Comparison of ENCODE assay signal across 25 cellular contexts in genomic region chr2:15582645-15583340, GRCh38. TPM values are rescaled to one million over a fixed set of nuclear protein-coding genes. Genes with fewer than 3 reads are reported as not detected.
DNase-seq lines count a peak whose midpoint lies in the region; ATAC-seq, FAIRE-seq and TF ChIP-seq lines count a peak whose summit lies in the region.
"Had no signal": no experiment of that assay in that cellular context is flagged by ENCODE, and none has a peak within 500 bp of the region (broad histone marks: within the 10 kb centered on the region; RNA-seq: fewer than 3 reads in every experiment).

No MANE protein-coding gene starts in this region.

- H3K27ac Mint-ChIP-seq in activated T-cell treated with anti-CD3 and anti-CD28 coated beads, Interleukin-2, amount 50 U/mL, for 24 hours, result no peak overlapping the region
- H3K27ac Mint-ChIP-seq: activated CD8-positive, alpha-beta memory T cell treated with anti-CD3 and anti-CD28 coated beads, Interleukin-2, amount 10 ng/mL, durations not matched to agents 7 days and 5 days; activated naive CD8-positive, alpha-beta T cell; activated T-helper 1 cell treated with anti-CD3 and anti-CD28 coated beads, Interleukin-12 subunit alpha, Interleukin-12 subunit beta, Interleukin-2, Interleukin-4 antibody, amounts not matched to agents 30 ng/mL and 10 ng/mL and 1 ng/mL, durations not matched to agents 14 hours and 24 hours and 36 hours had no signal

- H3K36me3 Mint-ChIP-seq in activated T-cell treated with anti-CD3 and anti-CD28 coated beads, Interleukin-2, amount 50 U/mL, for 24 hours (ENCODE audit: low read depth), result no peaks in the 10 kb centered on the region
- H3K36me3 Mint-ChIP-seq: activated CD8-positive, alpha-beta memory T cell treated with anti-CD3 and anti-CD28 coated beads, Interleukin-2, amount 10 ng/mL, durations not matched to agents 7 days and 5 days; activated naive CD8-positive, alpha-beta T cell had no signal

- no peaks in the 10 kb centered on the region for H3K36me3 ChIP-seq in kidney (ENCODE audit: control insufficient read depth in 1 of 2, insufficient read depth in 2 of 2, low read length in 2 of 2)
- H3K36me3 ChIP-seq: BLaER1 treated with 17β-estradiol and CSF1 and Interleukin-3, amounts not matched to agents 10 nM and 100 nM; heart right ventricle; left lung; SJCRH30 had no signal

- intact Hi-C loops in kidney (cut with DNase I), result no loop called here

- H3K9ac ChIP-seq in kidney (ENCODE audit: low read length in 2 of 2), result no peak overlapping the region
- H3K9ac ChIP-seq: BLaER1 treated with 17β-estradiol and CSF1 and Interleukin-3, amounts not matched to agents 10 nM and 100 nM had no signal

- no peaks in the 10 kb centered on the region for H3K9me3 Mint-ChIP-seq in activated T-cell treated with anti-CD3 and anti-CD28 coated beads, Interleukin-2, amount 50 U/mL, for 24 hours
- H3K9me3 Mint-ChIP-seq: activated T-helper 1 cell treated with anti-CD3 and anti-CD28 coated beads, Interleukin-12 subunit alpha, Interleukin-12 subunit beta, Interleukin-2, Interleukin-4 antibody, amounts not matched to agents 30 ng/mL and 10 ng/mL and 1 ng/mL, durations not matched to agents 14 hours and 24 hours and 36 hours; central memory CD8-positive, alpha-beta T cell; neural crest cell had no signal

- H3K27me3 Mint-ChIP-seq in activated T-cell treated with anti-CD3 and anti-CD28 coated beads, Interleukin-2, amount 50 U/mL, for 24 hours, result peaks cover 15% of the 10 kb centered on the region
- H3K27me3 Mint-ChIP-seq: activated CD8-positive, alpha-beta memory T cell treated with anti-CD3 and anti-CD28 coated beads, Interleukin-2, amount 10 ng/mL, durations not matched to agents 7 days and 5 days; central memory CD8-positive, alpha-beta T cell had no signal

- H3K4me1 ChIP-seq in kidney (ENCODE audit: control insufficient read depth in 1 of 2, insufficient read depth in 1 of 2, low read depth in 1 of 2, low read length in 2 of 2), result no peaks in the 10 kb centered on the region
- H3K4me1 ChIP-seq: left lung, SJCRH30 had no signal

- ATAC-seq in GM21529 (IDR thresholded peaks at IDR 0.05; ENCODE audit: unreplicated experiment), result peak; percentile 67
- peak; percentile 62 for ATAC-seq in HG03571 (IDR thresholded peaks at IDR 0.05; ENCODE audit: unreplicated experiment)
- ATAC-seq: activated CD8-positive, alpha-beta memory T cell treated with anti-CD3 and anti-CD28 coated beads, Interleukin-2, amount 10 ng/mL, durations not matched to agents 7 days and 5 days; heart right ventricle; left lung had no signal

- no peaks in the 10 kb centered on the region for H3K9me3 ChIP-seq in kidney (ENCODE audit: control insufficient read depth in 1 of 2, low read length in 2 of 2)
- H3K9me3 ChIP-seq: BLaER1 treated with 17β-estradiol and CSF1 and Interleukin-3, amounts not matched to agents 10 nM and 100 nM; heart right ventricle; left lung had no signal

- peak; percentile 23 for DNase-seq in AG20443 (ENCODE audit: low spot score)
- no peak for DNase-seq in kidney
- DNase-seq in T-helper 2 cell, result no peak
- DNase-seq in activated T-cell treated with anti-CD3 and anti-CD28 coated beads, Interleukin-2, amount 50 U/mL, for 24 hours, result no peak
- DNase-seq in occipital lobe (lab: John Stamatoyannopoulos, UW), result no peak
- DNase-seq in activated gamma-delta T cell treated with Interleukin-2 at 50 U/mL for 16 hours, result no peak
- DNase-seq: activated CD4-positive, alpha-beta T cell treated with anti-CD3 and anti-CD28 coated beads for 48 hours; activated CD8-positive, alpha-beta memory T cell treated with anti-CD3 and anti-CD28 coated beads, Interleukin-2, amount 10 ng/mL, durations not matched to agents 7 days and 5 days; heart right ventricle; Kasumi-1; left lung; NCI-H1092; NCI-H2081; NCI-H446; SJCRH30; stimulated activated CD8-positive, alpha-beta memory T cell treated with anti-CD3 and anti-CD28 coated beads, Interleukin-4, amount 100 ng/mL, for 48 hours; trophoblast cell had no signal

- H3K4me3 ChIP-seq in kidney (ENCODE audit: low read length in 2 of 2), result peak overlapping the region; percentile 13 to 30
- H3K4me3 ChIP-seq: BLaER1 treated with 17β-estradiol and CSF1 and Interleukin-3, amounts not matched to agents 10 nM and 100 nM; heart right ventricle; left lung; SJCRH30 had no signal

- no peaks in the 10 kb centered on the region for H3K4me1 Mint-ChIP-seq in activated T-cell treated with anti-CD3 and anti-CD28 coated beads, Interleukin-2, amount 50 U/mL, for 24 hours (ENCODE audit: low read depth)
- H3K4me1 Mint-ChIP-seq: activated CD8-positive, alpha-beta memory T cell treated with anti-CD3 and anti-CD28 coated beads, Interleukin-2, amount 10 ng/mL, durations not matched to agents 7 days and 5 days; neural crest cell had no signal

- FAIRE-seq in kidney (lab: Jason Lieb, UNC), result no peak
- FAIRE-seq: H1 had no signal

- TF ChIP-seq CTCF in kidney (IDR thresholded peaks at IDR 0.05; ENCODE audit: borderline replicate concordance, extremely low read depth, insufficient read depth), result no peak

- no peak overlapping the region for H3K27ac ChIP-seq in kidney (ENCODE audit: low read depth in 2 of 2, low read length in 2 of 2)
- H3K27ac ChIP-seq: BLaER1 treated with 17β-estradiol and CSF1 and Interleukin-3, amounts not matched to agents 10 nM and 100 nM; heart right ventricle; left lung; SJCRH30 had no signal

- no peak overlapping the region for H3K4me3 Mint-ChIP-seq in activated T-cell treated with anti-CD3 and anti-CD28 coated beads, Interleukin-2, amount 50 U/mL, for 24 hours
- H3K4me3 Mint-ChIP-seq: activated CD8-positive, alpha-beta memory T cell treated with anti-CD3 and anti-CD28 coated beads, Interleukin-2, amount 10 ng/mL, durations not matched to agents 7 days and 5 days; activated naive CD8-positive, alpha-beta T cell; activated T-helper 1 cell treated with anti-CD3 and anti-CD28 coated beads, Interleukin-12 subunit alpha, Interleukin-12 subunit beta, Interleukin-2, Interleukin-4 antibody, amounts not matched to agents 30 ng/mL and 10 ng/mL and 1 ng/mL, durations not matched to agents 14 hours and 24 hours and 36 hours; central memory CD8-positive, alpha-beta T cell; neural crest cell had no signal

RNA-seq across cellular contexts. Expression of gene DDX1, which starts 8.9 kb away (rescaled TPM):
- total RNA-seq in kidney (90.0 TPM), occipital lobe (99.7 TPM)
- 84.0 TPM for polyA plus RNA-seq in kidney (ENCODE audit: insufficient read depth, low read depth, low replicate concordance)

RNA-seq across cellular contexts. Expression of gene NBAS, which starts 21.7 kb away (rescaled TPM):
- total RNA-seq in kidney (44.2 TPM), occipital lobe (168 TPM)
- 40.8 TPM for polyA plus RNA-seq in kidney (ENCODE audit: insufficient read depth, low read depth, low replicate concordance)
